Comparison of ENCODE assay signal across 34 cellular contexts in genomic region chr2:12035029-12035720, GRCh38.
DNase-seq lines count a peak whose midpoint lies in the region; ATAC-seq, FAIRE-seq and TF ChIP-seq lines count a peak whose summit lies in the region.
"Had no signal": no experiment of that assay in that cellular context is flagged by ENCODE, and none has a peak within 500 bp of the region (broad histone marks: within the 10 kb centered on the region; RNA-seq: fewer than 3 reads in every experiment).

No MANE protein-coding gene starts in this region.

- no peaks in the 10 kb centered on the region for H3K9me2 ChIP-seq in OCI-LY7 (ENCODE audit: insufficient read depth, low read length)

- no peak for ATAC-seq in CD8-positive, alpha-beta T cell
- ATAC-seq in Right ventricle myocardium superior (ENCODE audit: poor library complexity) = no peak
- ATAC-seq: activated CD4-positive, CD25-positive, alpha-beta regulatory T cell treated with anti-CD3 and anti-CD28 coated beads, Interleukin-2, amount 50 U/mL, for 24 hours; activated naive CD8-positive, alpha-beta T cell treated with anti-CD3 and anti-CD28 coated beads, Interleukin-2, amount 50 U/mL, for 24 hours; activated T-cell treated with anti-CD3 and anti-CD28 coated beads, Interleukin-2, amount 50 U/mL, for 72 hours; effector memory CD8-positive, alpha-beta T cell; foreskin keratinocyte; upper lobe of right lung had no signal

- no peaks in the 10 kb centered on the region for H4K20me1 ChIP-seq in OCI-LY7 (ENCODE audit: insufficient read depth, low read length)

- peaks cover 42% of the 10 kb centered on the region for H3K4me1 Mint-ChIP-seq in CD8-positive, alpha-beta T cell (ENCODE audit: low read depth)
- H3K4me1 Mint-ChIP-seq in chondrocyte (ENCODE audit: low read depth) = peaks cover 17% of the 10 kb centered on the region
- H3K4me1 Mint-ChIP-seq in nephron progenitor cell = peaks cover 3% of the 10 kb centered on the region
- H3K4me1 Mint-ChIP-seq: neural crest cell had no signal

- peak overlapping the region; percentile 59 for H2AFZ ChIP-seq in OCI-LY7 (ENCODE audit: low read length)
- H2AFZ ChIP-seq: parathyroid adenoma had no signal

- H3K9me3 Mint-ChIP-seq in CD8-positive, alpha-beta T cell = no peaks in the 10 kb centered on the region
- H3K9me3 Mint-ChIP-seq in chondrocyte (ENCODE audit: low read depth) (peaks cover 4% of the 10 kb centered on the region), nephron progenitor cell (peaks cover 5% of the 10 kb centered on the region)
- H3K9me3 Mint-ChIP-seq: activated CD4-positive, alpha-beta memory T cell treated with anti-CD3 and anti-CD28 coated beads for 36 hours; CD8-positive, alpha-beta memory T cell; effector memory CD8-positive, alpha-beta T cell had no signal

- DNase-seq in CD8-positive, alpha-beta T cell = no peak
- DNase-seq in OCI-LY7 (ENCODE audit: low spot score) (peak; percentile 64), chondrocyte (ENCODE audit: low spot score) (no peak), nephron progenitor cell (no peak), small intestine (no peak), NCI-H1092 treated with DMSO at 0.1 percent for 48 hours (lab: John Stamatoyannopoulos, UW) (no peak), GF-D8 (lab: John Stamatoyannopoulos, UW) (no peak), Right ventricle myocardium superior (no peak)
- DNase-seq: activated CD4-positive, alpha-beta memory T cell treated with anti-CD3 and anti-CD28 coated beads for 36 hours; activated naive CD4-positive, alpha-beta T cell; activated naive CD8-positive, alpha-beta T cell treated with anti-CD3 and anti-CD28 coated beads, Interleukin-2, amount 50 U/mL, for 24 hours; activated T-cell treated with anti-CD3 and anti-CD28 coated beads, Interleukin-2, amount 50 U/mL, for 72 hours; caudate nucleus; CD8-positive, alpha-beta memory T cell; cortex of kidney; effector memory CD8-positive, alpha-beta T cell; erythroblast; foreskin keratinocyte; HCEC 1CT; head of caudate nucleus; Kasumi-1; NCI-H1436; NCI-H2081 treated with DMSO at 0.1 percent for 48 hours; NCI-H226; stimulated activated naive CD4-positive, alpha-beta T cell treated with Interleukin-2 at 50 U/mL for 16 hours; upper lobe of right lung had no signal

- no peaks in the 10 kb centered on the region for H3K27me3 Mint-ChIP-seq in CD8-positive, alpha-beta T cell (ENCODE audit: low read depth)
- H3K27me3 Mint-ChIP-seq in chondrocyte (ENCODE audit: low read depth) (peaks cover 1% of the 10 kb centered on the region), nephron progenitor cell (ENCODE audit: low read depth, poor library complexity) (peaks cover 4% of the 10 kb centered on the region)

- no peak overlapping the region for H3K4me3 Mint-ChIP-seq in CD8-positive, alpha-beta T cell
- H3K4me3 Mint-ChIP-seq in chondrocyte (ENCODE audit: unreplicated experiment) (no peak overlapping the region), nephron progenitor cell (no peak overlapping the region)
- H3K4me3 Mint-ChIP-seq: activated CD4-positive, alpha-beta memory T cell treated with anti-CD3 and anti-CD28 coated beads for 36 hours; activated naive CD8-positive, alpha-beta T cell treated with anti-CD3 and anti-CD28 coated beads, Interleukin-2, amount 50 U/mL, for 24 hours; activated T-cell treated with anti-CD3 and anti-CD28 coated beads, Interleukin-2, amount 50 U/mL, for 72 hours; CD8-positive, alpha-beta memory T cell; effector memory CD8-positive, alpha-beta T cell; neural crest cell; T-helper 1 cell treated with Interleukin-12 subunit alpha and Interleukin-12 subunit beta and Interleukin-4 antibody, amounts not matched to agents 30 μg/mL and 1 μg/mL, for 36 hours had no signal

- H3K27ac Mint-ChIP-seq in CD8-positive, alpha-beta T cell = peak overlapping the region; percentile 50
- H3K27ac Mint-ChIP-seq in chondrocyte (ENCODE audit: unreplicated experiment) (no peak overlapping the region), nephron progenitor cell (peak overlapping the region; percentile 77)
- H3K27ac Mint-ChIP-seq: activated CD4-positive, alpha-beta memory T cell treated with anti-CD3 and anti-CD28 coated beads for 36 hours; activated naive CD8-positive, alpha-beta T cell treated with anti-CD3 and anti-CD28 coated beads, Interleukin-2, amount 50 U/mL, for 24 hours; activated T-cell treated with anti-CD3 and anti-CD28 coated beads, Interleukin-2, amount 50 U/mL, for 72 hours; effector memory CD8-positive, alpha-beta T cell; T-helper 1 cell treated with Interleukin-12 subunit alpha and Interleukin-12 subunit beta and Interleukin-4 antibody, amounts not matched to agents 30 μg/mL and 1 μg/mL, for 36 hours had no signal

- FAIRE-seq in small intestine (lab: Jason Lieb, UNC) = no peak
- FAIRE-seq: keratinocyte had no signal

- BruUV-seq in OCI-LY7 (replicated peaks; lab: Mats Ljungman, UMichigan) = no TSS peak

- CTCF ChIA-PET in CD8-positive, alpha-beta T cell (lab: Charles Lee) = interaction anchor here (1.0 to 2.8 kb wide), 6 partner anchors 9 to 972 kb away, joined by 3 to 9 read pairs (median 3); partner anchors contain the start of gene TRIB2
- CTCF ChIA-PET in OCI-LY7 (lab: Charles Lee; ENCODE audit: unreplicated experiment) = interaction anchor here (6.9 kb wide), 1 partner anchor 11 kb away, joined by 94 read pairs; no protein-coding TSS in a partner anchor

- H3K36me3 ChIP-seq in CD8-positive, alpha-beta T cell (ENCODE audit: insufficient read depth, low read length) = no peaks in the 10 kb centered on the region
- H3K36me3 ChIP-seq in OCI-LY7 (ENCODE audit: insufficient read depth, low read length) = no peaks in the 10 kb centered on the region; the same call in 1 of the 2 replicates
- H3K36me3 ChIP-seq in small intestine (ENCODE audit: control insufficient read depth in 2 of 2, insufficient read depth in 2 of 2, low read length in 2 of 2) = no peaks in the 10 kb centered on the region
- H3K36me3 ChIP-seq: right atrium auricular region, suprapubic skin, upper lobe of right lung had no signal

- H3K27ac ChIP-seq in CD8-positive, alpha-beta T cell (ENCODE audit: low read depth, low read length) = no peak overlapping the region
- H3K27ac ChIP-seq in OCI-LY7 (ENCODE audit: low read depth, low read length, poor library complexity, severe bottlenecking) (peak overlapping the region; percentile 98), small intestine (ENCODE audit: low read depth in 1 of 2, low read length in 1 of 2) (no peak overlapping the region)
- H3K27ac ChIP-seq: foreskin keratinocyte, parathyroid adenoma, right atrium auricular region, suprapubic skin, upper lobe of right lung had no signal

- H3K79me2 ChIP-seq in OCI-LY7 (ENCODE audit: insufficient read depth, low read depth, low read length) = no peaks in the 10 kb centered on the region
- H3K79me2 ChIP-seq: parathyroid adenoma had no signal

- H3K4me1 ChIP-seq in CD8-positive, alpha-beta T cell (ENCODE audit: insufficient read depth, low read length) = peaks cover 26% of the 10 kb centered on the region
- H3K4me1 ChIP-seq in OCI-LY7 (ENCODE audit: insufficient read depth, low read length, poor library complexity, severe bottlenecking) (peaks cover 73% of the 10 kb centered on the region), small intestine (ENCODE audit: control insufficient read depth in 2 of 2, insufficient read depth in 1 of 2, low read depth in 1 of 2, low read length in 1 of 2) (no peaks in the 10 kb centered on the region)
- H3K4me1 ChIP-seq: foreskin keratinocyte, parathyroid adenoma, right atrium auricular region, suprapubic skin, upper lobe of right lung had no signal

- 77 to 81% (median 81%) methylated on average over 11 of the region's 11 CpGs for WGBS in small intestine, 3 donors

- POLR2A ChIA-PET in CD8-positive, alpha-beta T cell (lab: Charles Lee) = interaction anchor here (0.6 to 4.3 kb wide), 4 partner anchors 10 to 466 kb away, joined by 3 to 26 read pairs (median 5); no protein-coding TSS in a partner anchor
- POLR2A ChIA-PET in OCI-LY7 (lab: Charles Lee) = interaction anchor here (0.5 to 10.1 kb wide), 10 partner anchors 8 to 449 kb away, joined by 3 to 256 read pairs (median 4); no protein-coding TSS in a partner anchor

- H3K27me3 ChIP-seq in CD8-positive, alpha-beta T cell (ENCODE audit: insufficient read depth, low read length) = no peaks in the 10 kb centered on the region
- H3K27me3 ChIP-seq in small intestine (ENCODE audit: control insufficient read depth in 2 of 2, insufficient read depth in 2 of 2, low read length in 2 of 2) = no peaks in the 10 kb centered on the region
- H3K27me3 ChIP-seq: right atrium auricular region, suprapubic skin, upper lobe of right lung had no signal

- peak overlapping the region; percentile 60 for H3K4me2 ChIP-seq in OCI-LY7 (ENCODE audit: low read length)
- H3K4me2 ChIP-seq: smooth muscle cell had no signal

- no peaks in the 10 kb centered on the region for H3K36me3 Mint-ChIP-seq in CD8-positive, alpha-beta T cell
- H3K36me3 Mint-ChIP-seq in chondrocyte (ENCODE audit: low read depth) (no peaks in the 10 kb centered on the region), nephron progenitor cell (ENCODE audit: low read depth) (no peaks in the 10 kb centered on the region)
- H3K36me3 Mint-ChIP-seq: activated CD4-positive, alpha-beta memory T cell treated with anti-CD3 and anti-CD28 coated beads for 36 hours had no signal

- H3K4me3 ChIP-seq in CD8-positive, alpha-beta T cell (ENCODE audit: low read depth, low read length) = no peak overlapping the region
- H3K4me3 ChIP-seq in OCI-LY7 (ENCODE audit: low read depth, low read length, poor library complexity, severe bottlenecking) (no peak overlapping the region), small intestine (ENCODE audit: low read depth in 1 of 2, low read length in 2 of 2) (no peak overlapping the region)
- H3K4me3 ChIP-seq: right atrium auricular region, smooth muscle cell, suprapubic skin, upper lobe of right lung had no signal

- TF ChIP-seq CTCF in CD8-positive, alpha-beta T cell (IDR thresholded peaks at IDR 0.05) = no peak
- TF ChIP-seq CTCF in OCI-LY7 (conservative IDR thresholded peaks at IDR 0.05; ENCODE audit: low read length) (no peak), chondrocyte (IDR thresholded peaks at IDR 0.05) (peak; percentile 29), nephron progenitor cell (IDR thresholded peaks at IDR 0.05) (no peak)

- H3K9me3 ChIP-seq in CD8-positive, alpha-beta T cell (ENCODE audit: low read length) = no peaks in the 10 kb centered on the region
- H3K9me3 ChIP-seq in OCI-LY7 (ENCODE audit: low read length) (peaks cover 21% of the 10 kb centered on the region; the same call in 1 of the 2 replicates), small intestine (ENCODE audit: control insufficient read depth, low read depth) (no peaks in the 10 kb centered on the region)
- H3K9me3 ChIP-seq: right atrium auricular region, suprapubic skin, upper lobe of right lung had no signal

- intact Hi-C loops in CD8-positive, alpha-beta T cell (cut with DNase I, micrococcal nuclease) = no loop called here
- intact Hi-C loops in OCI-LY7 (cut with micrococcal nuclease; ENCODE audit: unreplicated experiment) = no loop called here
- intact Hi-C loops in Right ventricle myocardium superior (cut with DNase I) = no loop called here
